In the genomic region with DNA sequence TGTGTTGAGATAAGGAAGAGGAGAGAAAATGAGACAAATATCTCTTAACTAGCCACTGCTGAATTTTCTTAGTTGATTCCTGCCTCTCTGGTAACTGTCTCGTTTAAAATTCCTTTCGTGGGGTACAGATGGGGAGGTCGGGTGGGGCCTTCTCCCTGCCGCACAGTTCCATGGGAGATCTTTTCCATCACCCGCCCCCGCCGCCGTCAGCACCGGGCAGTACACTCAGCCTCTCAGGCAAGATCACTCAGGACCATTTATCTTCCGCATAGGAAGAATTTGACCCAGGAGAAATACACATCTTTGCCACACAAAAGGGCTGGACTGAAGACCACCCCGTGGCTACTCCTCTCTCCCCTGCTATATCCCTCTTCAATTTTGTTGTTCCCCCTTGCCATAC, we compare ENCODE assay signal across 19 cellular contexts. TPM values are rescaled to one million over a fixed set of nuclear protein-coding genes. Genes with fewer than 3 reads are reported as not detected.
DNase-seq lines count a peak whose midpoint lies in the region; ATAC-seq and TF ChIP-seq lines count a peak whose summit lies in the region.
"Had no signal": no experiment of that assay in that cellular context is flagged by ENCODE, and none has a peak within 500 bp of the region (broad histone marks: within the 10 kb centered on the region; RNA-seq: fewer than 3 reads in every experiment).

No MANE protein-coding gene starts in this region.

- peaks cover 16% of the 10 kb centered on the region for H3K4me1 ChIP-seq in CD4-positive, CD25-positive, alpha-beta regulatory T cell (ENCODE audit: control insufficient read depth, insufficient read depth, low read length, poor library complexity, severe bottlenecking)
- H3K4me1 ChIP-seq in CD8-positive, alpha-beta T cell (ENCODE audit: insufficient read depth, low read length): peaks cover 20% of the 10 kb centered on the region
- peaks cover 5 to 7% of the 10 kb centered on the region in 2 donors for H3K4me1 ChIP-seq in naive thymus-derived CD4-positive, alpha-beta T cell (ENCODE audit: control insufficient read depth in 2 of 2, insufficient read depth in 2 of 2, low read length in 2 of 2)
- H3K4me1 ChIP-seq: SJCRH30 had no signal

- H3K27ac Mint-ChIP-seq in CD4-positive, CD25-positive, alpha-beta regulatory T cell: peak overlapping the region; percentile 46 to 97 (median 81)
- H3K27ac Mint-ChIP-seq in CD8-positive, alpha-beta T cell: no peak overlapping the region
- H3K27ac Mint-ChIP-seq in activated T-helper 17 cell treated with anti-CD3 and anti-CD28 coated beads, Interleukin-2, amount 50 U/mL, for 72 hours: peak overlapping the region; percentile 37
- peak overlapping the region; percentile 11 to 98 (median 77) for H3K27ac Mint-ChIP-seq in naive thymus-derived CD4-positive, alpha-beta T cell

- no peak overlapping the region for H3K4me3 ChIP-seq in CD4-positive, CD25-positive, alpha-beta regulatory T cell (ENCODE audit: low read depth, low read length)
- H3K4me3 ChIP-seq in CD8-positive, alpha-beta T cell (ENCODE audit: low read depth, low read length): no peak overlapping the region
- no peak overlapping the region for H3K4me3 ChIP-seq in naive thymus-derived CD4-positive, alpha-beta T cell (ENCODE audit: low read length)
- H3K4me3 ChIP-seq: breast epithelium, heart right ventricle, sigmoid colon, SJCRH30, thoracic aorta had no signal

- H3K4me1 Mint-ChIP-seq in CD4-positive, CD25-positive, alpha-beta regulatory T cell: peaks cover 8 to 37% (median 24%) of the 10 kb centered on the region in 4 donors
- H3K4me1 Mint-ChIP-seq in CD8-positive, alpha-beta T cell (ENCODE audit: low read depth): peaks cover 35% of the 10 kb centered on the region
- peaks cover 13% of the 10 kb centered on the region for H3K4me1 Mint-ChIP-seq in activated T-helper 17 cell treated with anti-CD3 and anti-CD28 coated beads, Interleukin-2, amount 50 U/mL, for 72 hours
- peaks cover 10 to 44% (median 31%) of the 10 kb centered on the region in 7 donors for H3K4me1 Mint-ChIP-seq in naive thymus-derived CD4-positive, alpha-beta T cell

- peaks cover 3% of the 10 kb centered on the region for H3K36me3 Mint-ChIP-seq in CD4-positive, CD25-positive, alpha-beta regulatory T cell
- peaks cover 10% of the 10 kb centered on the region for H3K36me3 Mint-ChIP-seq in CD8-positive, alpha-beta T cell
- peaks cover 29% of the 10 kb centered on the region for H3K36me3 Mint-ChIP-seq in activated T-helper 17 cell treated with anti-CD3 and anti-CD28 coated beads, Interleukin-2, amount 50 U/mL, for 72 hours (ENCODE audit: low read depth)
- peaks cover 0 to 15% (median 5%) of the 10 kb centered on the region in 5 donors for H3K36me3 Mint-ChIP-seq in naive thymus-derived CD4-positive, alpha-beta T cell

- no peaks in the 10 kb centered on the region for H3K9me3 ChIP-seq in CD4-positive, CD25-positive, alpha-beta regulatory T cell (ENCODE audit: control insufficient read depth in 2 of 2, low read length in 2 of 2)
- no peaks in the 10 kb centered on the region for H3K9me3 ChIP-seq in CD8-positive, alpha-beta T cell (ENCODE audit: low read length)
- H3K9me3 ChIP-seq in naive thymus-derived CD4-positive, alpha-beta T cell (ENCODE audit: control insufficient read depth in 2 of 3, low read length in 3 of 3): no peaks in the 10 kb centered on the region
- H3K9me3 ChIP-seq: breast epithelium, heart right ventricle, sigmoid colon, SJCRH30, thoracic aorta had no signal

- POLR2A ChIA-PET in CD8-positive, alpha-beta T cell (lab: Charles Lee): no interaction called here
- POLR2A ChIA-PET in naive thymus-derived CD4-positive, alpha-beta T cell (lab: Charles Lee): interaction anchor here (0.5 kb wide), 1 partner anchor 75 kb away, joined by 5 read pairs; no protein-coding TSS in a partner anchor

- no peak for TF ChIP-seq CTCF in CD8-positive, alpha-beta T cell (IDR thresholded peaks at IDR 0.05)

- CTCF ChIA-PET in CD8-positive, alpha-beta T cell (lab: Charles Lee): no interaction called here
- CTCF ChIA-PET in naive thymus-derived CD4-positive, alpha-beta T cell (lab: Charles Lee): no interaction called here

- H3K36me3 ChIP-seq in CD4-positive, CD25-positive, alpha-beta regulatory T cell (ENCODE audit: control insufficient read depth, insufficient read depth, low read length): no peaks in the 10 kb centered on the region
- H3K36me3 ChIP-seq in CD8-positive, alpha-beta T cell (ENCODE audit: insufficient read depth, low read length): no peaks in the 10 kb centered on the region
- peaks cover 0 to 3% (median 0%) of the 10 kb centered on the region in 3 experiments for H3K36me3 ChIP-seq in naive thymus-derived CD4-positive, alpha-beta T cell (ENCODE audit: control insufficient read depth in 2 of 3, insufficient read depth in 3 of 3, low read length in 3 of 3)
- H3K36me3 ChIP-seq: breast epithelium, heart right ventricle, sigmoid colon, SJCRH30, thoracic aorta had no signal

- H3K4me3 Mint-ChIP-seq in CD4-positive, CD25-positive, alpha-beta regulatory T cell: peak overlapping the region; percentile 94 to 98 (median 96)
- peak overlapping the region; percentile 27 for H3K4me3 Mint-ChIP-seq in CD8-positive, alpha-beta T cell
- H3K4me3 Mint-ChIP-seq in activated T-helper 17 cell treated with anti-CD3 and anti-CD28 coated beads, Interleukin-2, amount 50 U/mL, for 72 hours: peak overlapping the region; percentile 80
- peak overlapping the region in 9 of 10 donors; percentile 55 to 96 (median 93) for H3K4me3 Mint-ChIP-seq in naive thymus-derived CD4-positive, alpha-beta T cell

- no peak for DNase-seq in CD4-positive, CD25-positive, alpha-beta regulatory T cell
- no peak for DNase-seq in CD8-positive, alpha-beta T cell
- no peak for DNase-seq in naive thymus-derived CD4-positive, alpha-beta T cell
- no peak for DNase-seq in stimulated activated CD4-positive, alpha-beta T cell treated with anti-CD3 and anti-CD28 coated beads, Interleukin-4, amount 100 ng/mL, for 24 hours
- no peak for DNase-seq in amniotic stem cell (lab: John Stamatoyannopoulos, UW)
- DNase-seq: activated CD4-positive, alpha-beta T cell treated with anti-CD3 and anti-CD28 coated beads, Interleukin-2, amount 50 U/mL, for 4 hours; activated gamma-delta T cell treated with Interleukin-2 at 50 U/mL for 16 hours; DMS53; heart right ventricle; mesenchymal stem cell; NCI-H2081; NCI-H510A treated with DMSO at 0.1 percent for 48 hours; sigmoid colon; SJCRH30; stimulated activated CD4-positive, alpha-beta T cell treated with anti-CD3 and anti-CD28 coated beads, Interleukin-1b, Interleukin-23, amount 100 ng/mL, for 48 hours had no signal

- intact Hi-C loops in CD8-positive, alpha-beta T cell (cut with DNase I, micrococcal nuclease): loop anchor here in 1 of 2 experiments (5.0 kb wide), 2 partner anchors 193 to 197 kb away; a partner anchor contains a TSS
- intact Hi-C loops in naive thymus-derived CD4-positive, alpha-beta T cell (cut with micrococcal nuclease): loop anchor here (5.0 to 10.0 kb wide), 8 partner anchors 102 to 1915 kb away; a partner anchor contains a TSS

- H3K27ac ChIP-seq in CD4-positive, CD25-positive, alpha-beta regulatory T cell (ENCODE audit: insufficient read depth, low read length, poor library complexity, severe bottlenecking): no peak overlapping the region
- H3K27ac ChIP-seq in CD8-positive, alpha-beta T cell (ENCODE audit: low read depth, low read length): no peak overlapping the region
- no peak overlapping the region for H3K27ac ChIP-seq in naive thymus-derived CD4-positive, alpha-beta T cell (ENCODE audit: low read depth, low read length)
- H3K27ac ChIP-seq: SJCRH30, thoracic aorta had no signal

- ATAC-seq in CD4-positive, CD25-positive, alpha-beta regulatory T cell (ENCODE audit: low read depth in 2 of 2): no peak
- ATAC-seq in CD8-positive, alpha-beta T cell: no peak
- no peak for ATAC-seq in activated T-helper 17 cell treated with anti-CD3 and anti-CD28 coated beads, Interleukin-2, amount 50 U/mL, for 72 hours (replicated peaks)
- no peak for ATAC-seq in naive thymus-derived CD4-positive, alpha-beta T cell
- ATAC-seq in HG03139 (IDR thresholded peaks at IDR 0.05; ENCODE audit: unreplicated experiment): no peak
- ATAC-seq: heart right ventricle had no signal

- H3K27me3 ChIP-seq in CD4-positive, CD25-positive, alpha-beta regulatory T cell (ENCODE audit: control insufficient read depth, insufficient read depth, low read length): peaks cover 2% of the 10 kb centered on the region
- H3K27me3 ChIP-seq in CD8-positive, alpha-beta T cell (ENCODE audit: insufficient read depth, low read length): no peaks in the 10 kb centered on the region
- H3K27me3 ChIP-seq in naive thymus-derived CD4-positive, alpha-beta T cell (ENCODE audit: control insufficient read depth in 2 of 2, insufficient read depth in 2 of 2, low read length in 2 of 2): no peaks in the 10 kb centered on the region
- H3K27me3 ChIP-seq: breast epithelium, heart right ventricle, sigmoid colon, SJCRH30 had no signal

- H3K27me3 Mint-ChIP-seq in CD4-positive, CD25-positive, alpha-beta regulatory T cell: no peaks in the 10 kb centered on the region
- H3K27me3 Mint-ChIP-seq in CD8-positive, alpha-beta T cell (ENCODE audit: low read depth): no peaks in the 10 kb centered on the region
- no peaks in the 10 kb centered on the region for H3K27me3 Mint-ChIP-seq in activated T-helper 17 cell treated with anti-CD3 and anti-CD28 coated beads, Interleukin-2, amount 50 U/mL, for 72 hours
- H3K27me3 Mint-ChIP-seq in naive thymus-derived CD4-positive, alpha-beta T cell: peaks cover 0 to 17% (median 0%) of the 10 kb centered on the region in 5 donors

- H3K9me3 Mint-ChIP-seq in CD4-positive, CD25-positive, alpha-beta regulatory T cell: peaks cover 0 to 1% (median 0%) of the 10 kb centered on the region in 7 donors
- no peaks in the 10 kb centered on the region for H3K9me3 Mint-ChIP-seq in CD8-positive, alpha-beta T cell
- H3K9me3 Mint-ChIP-seq in activated T-helper 17 cell treated with anti-CD3 and anti-CD28 coated beads, Interleukin-2, amount 50 U/mL, for 72 hours: no peaks in the 10 kb centered on the region
- peaks cover 0 to 2% (median 0%) of the 10 kb centered on the region in 11 donors for H3K9me3 Mint-ChIP-seq in naive thymus-derived CD4-positive, alpha-beta T cell

RNA-seq across cellular contexts. Expression of a gene that starts 2.3 kb away (rescaled TPM):
- 49.4 TPM for total RNA-seq in CD4-positive, CD25-positive, alpha-beta regulatory T cell
- 100 to 1,000 TPM in 1 of 4 donors, 10 to 100 TPM in 3; 84.0 to 104 (median 94.1) TPM for polyA plus RNA-seq in CD4-positive, CD25-positive, alpha-beta regulatory T cell
- 10 to 100 TPM; 37.4 to 39.4 TPM for total RNA-seq in CD8-positive, alpha-beta T cell
- 10 to 100 TPM; 72.1 to 78.5 TPM for total RNA-seq in activated T-helper 17 cell treated with anti-CD3 and anti-CD28 coated beads, Interleukin-2, amount 50 U/mL, for 72 hours
- total RNA-seq in naive thymus-derived CD4-positive, alpha-beta T cell: 10 to 100 TPM; 46.8 to 83.5 (median 77.7) TPM
- polyA plus RNA-seq in naive thymus-derived CD4-positive, alpha-beta T cell: 10 to 100 TPM; 60.1 to 78.5 TPM

Comparison
In these comparisons a context has a peak if more than half of its experiments do, and no peak if none do; other contexts are left out.
1. H3K4me3 Mint-ChIP-seq: peak in every context shown above with its lines; median percentile 96 in CD4-positive, CD25-positive, alpha-beta regulatory T cell; 93 in naive thymus-derived CD4-positive, alpha-beta T cell; 80 in activated T-helper 17 cell treated with anti-CD3 and anti-CD28 coated beads, Interleukin-2, amount 50 U/mL, for 72 hours; 27 in CD8-positive, alpha-beta T cell.